8 cellular contexts compared by ENCODE assay signal in genomic region chr19:15222738-15223648, GRCh38. TPM values are rescaled to one million over a fixed set of nuclear protein-coding genes. Genes with fewer than 3 reads are reported as not detected.
DNase-seq lines count a peak whose midpoint lies in the region; ATAC-seq and TF ChIP-seq lines count a peak whose summit lies in the region.

No MANE protein-coding gene starts in this region.

- H3K27ac ChIP-seq in 22Rv1: peak overlapping the region; percentile 43

- DNase-seq in NCI-H526 treated with DMSO at 0.1 percent for 48 hours (lab: John Stamatoyannopoulos, UW): peak; percentile 68
- peak; percentile 78 to 84 for DNase-seq in activated CD4-positive, alpha-beta T cell treated with anti-CD3 and anti-CD28 coated beads, Interleukin-2, amount 50 U/mL, for 48 hours
- peak; percentile 86 to 95 for DNase-seq in dermis microvascular lymphatic vessel endothelial cell (ENCODE audit: low read depth in 2 of 2)
- DNase-seq in left lobe of liver (ENCODE audit: low spot score): peak; percentile 75
- peak; percentile 78 to 82 for DNase-seq in stimulated activated CD4-positive, alpha-beta T cell treated with anti-CD3 and anti-CD28 coated beads, Interleukin-2, amount 100 ng/mL, for 24 hours

- ATAC-seq in GM18867 (IDR thresholded peaks at IDR 0.05; ENCODE audit: unreplicated experiment) (peak; percentile 75), HG03442 (IDR thresholded peaks at IDR 0.05; ENCODE audit: unreplicated experiment) (peak; percentile 72), left lobe of liver (peak; percentile 88)

- no peak for TF ChIP-seq CTCF in 22Rv1 (IDR thresholded peaks at IDR 0.05)

RNA-seq across cellular contexts. Expression of gene EPHX3, which starts 9.3 kb away (rescaled TPM):
- total RNA-seq in dermis microvascular lymphatic vessel endothelial cell: under 0.01 TPM in 1 of 2 replicates, not detected in the other
- total RNA-seq in left lobe of liver: 0.15 TPM

RNA-seq across cellular contexts. Expression of gene NOTCH3, which starts 22.2 kb away (rescaled TPM):
- 0.13 and 0.89 TPM in 2 replicates for total RNA-seq in dermis microvascular lymphatic vessel endothelial cell
- total RNA-seq in left lobe of liver: 4.6 TPM

Comparison
In these comparisons a context has a peak if more than half of its experiments do, and no peak if none do; other contexts are left out.
1. Peak in every context shown above with its lines: DNase-seq, ATAC-seq and H3K27ac ChIP-seq.